11 cellular contexts compared by ENCODE assay signal in genomic region chr9:130327781-130328348, GRCh38.
DNase-seq lines count a peak whose midpoint lies in the region; ATAC-seq and TF ChIP-seq lines count a peak whose summit lies in the region.
"Had no signal": no experiment of that assay in that cellular context is flagged by ENCODE, and none has a peak within 500 bp of the region (broad histone marks: within the 10 kb centered on the region; RNA-seq: fewer than 3 reads in every experiment).

No MANE protein-coding gene starts in this region.

- H3K36me3 ChIP-seq in breast epithelium (no peaks in the 10 kb centered on the region), skeletal muscle tissue (ENCODE audit: control insufficient read depth in 3 of 3, insufficient read depth in 3 of 3, low read length in 3 of 3) (peaks cover 0 to 6% (median 3%) of the 10 kb centered on the region in 3 donors)

- H3K27ac Mint-ChIP-seq in immature natural killer cell = no peak overlapping the region
- H3K27ac Mint-ChIP-seq: activated naive CD4-positive, alpha-beta T cell treated with anti-CD3 and anti-CD28 coated beads, Interleukin-2, amount 10 ng/mL, durations not matched to agents 7 days and 5 days had no signal

- H3K27ac ChIP-seq in breast epithelium = peak overlapping the region; percentile 51 to 86
- H3K27ac ChIP-seq in skeletal muscle tissue (ENCODE audit: low read depth, low read length) = peak overlapping the region; percentile 76

- H3K9ac ChIP-seq in skeletal muscle tissue (ENCODE audit: low read depth in 1 of 3, low read length in 3 of 3) = no peak overlapping the region

- H3K4me3 ChIP-seq in HFF-Myc (replicated peaks; ENCODE audit: low read depth, low read length) = peak overlapping the region; percentile 13
- peak overlapping the region in 1 of 3 donors; percentile 46 for H3K4me3 ChIP-seq in breast epithelium
- no peak overlapping the region for H3K4me3 ChIP-seq in skeletal muscle tissue (ENCODE audit: low read length in 3 of 3)

- no peak for TF ChIP-seq CTCF in HFF-Myc (IDR thresholded peaks at IDR 0.05; ENCODE audit: low read depth, low read length, missing control alignments)
- no peak for TF ChIP-seq CTCF in breast epithelium (IDR thresholded peaks at IDR 0.05)
- no peak for TF ChIP-seq CTCF in GM10266 (IDR thresholded peaks at IDR 0.05; ENCODE audit: control insufficient read depth, insufficient read depth, low read depth, missing control alignments)

- no peaks in the 10 kb centered on the region for H3K9me3 ChIP-seq in breast epithelium
- H3K9me3 ChIP-seq in skeletal muscle tissue (ENCODE audit: control insufficient read depth in 3 of 3, low read length in 3 of 3) = no peaks in the 10 kb centered on the region

- in situ Hi-C loops in G401 (cut with HindIII; ENCODE audit: low sequenced_read_pairs) = no loop called here

- peaks cover 5 to 21% (median 12%) of the 10 kb centered on the region in 3 donors for H3K27me3 Mint-ChIP-seq in immature natural killer cell (ENCODE audit: low read depth in 3 of 3)

- DNase-seq in HFF-Myc (ENCODE audit: extremely low read depth, low read depth) (no peak), breast epithelium (ENCODE audit: low spot score in 2 of 2) (peak in 1 of 2 donors; percentile 18), islet precursor cell (peak; percentile 93), immature natural killer cell (no peak), G401 (ENCODE audit: low spot score) (no peak), GM10266 (ENCODE audit: extremely low spot score) (no peak)
- DNase-seq: activated CD4-positive, alpha-beta T cell treated with anti-CD3 and anti-CD28 coated beads, Interleukin-2, amount 50 U/mL, for 1 hour; activated naive CD4-positive, alpha-beta T cell treated with anti-CD3 and anti-CD28 coated beads, Interleukin-2, amount 10 ng/mL, durations not matched to agents 7 days and 5 days; Calu3 had no signal

- no peaks in the 10 kb centered on the region for H3K9me3 Mint-ChIP-seq in immature natural killer cell
- H3K9me3 Mint-ChIP-seq: activated naive CD4-positive, alpha-beta T cell treated with anti-CD3 and anti-CD28 coated beads, Interleukin-2, amount 10 ng/mL, durations not matched to agents 7 days and 5 days had no signal

- no peaks in the 10 kb centered on the region for H3K4me1 Mint-ChIP-seq in immature natural killer cell
- H3K4me1 Mint-ChIP-seq: activated naive CD4-positive, alpha-beta T cell treated with anti-CD3 and anti-CD28 coated beads, Interleukin-2, amount 10 ng/mL, durations not matched to agents 7 days and 5 days had no signal

- no peak overlapping the region for H3K4me3 Mint-ChIP-seq in immature natural killer cell
- H3K4me3 Mint-ChIP-seq: activated naive CD4-positive, alpha-beta T cell treated with anti-CD3 and anti-CD28 coated beads, Interleukin-2, amount 10 ng/mL, durations not matched to agents 7 days and 5 days had no signal

- H3K4me1 ChIP-seq in breast epithelium (no peaks in the 10 kb centered on the region), skeletal muscle tissue (ENCODE audit: control insufficient read depth in 3 of 3, insufficient read depth in 3 of 3, low read length in 3 of 3) (peaks cover 11 to 31% (median 25%) of the 10 kb centered on the region in 3 donors)

- no peaks in the 10 kb centered on the region for H3K36me3 Mint-ChIP-seq in immature natural killer cell
- H3K36me3 Mint-ChIP-seq: activated naive CD4-positive, alpha-beta T cell treated with anti-CD3 and anti-CD28 coated beads, Interleukin-2, amount 10 ng/mL, durations not matched to agents 7 days and 5 days had no signal

- ATAC-seq in HG02852 (IDR thresholded peaks at IDR 0.05; ENCODE audit: unreplicated experiment) = no peak

- intact Hi-C loops in breast epithelium (cut with DNase I; ENCODE audit: low total_unique reads) = no loop called here

- no peak for TF ChIP-seq POLR2A in breast epithelium (IDR thresholded peaks at IDR 0.05)

- H3K27me3 ChIP-seq in breast epithelium (peaks cover 0 to 34% of the 10 kb centered on the region in 2 donors), skeletal muscle tissue (ENCODE audit: control insufficient read depth in 3 of 3, insufficient read depth in 3 of 3, low read length in 3 of 3) (peaks cover 61 to 82% (median 63%) of the 10 kb centered on the region in 3 donors)
